In genomic region chr12:57645990-57646658, GRCh38 we compare ENCODE assay signal across 10 cellular contexts. TPM values are rescaled to one million over a fixed set of nuclear protein-coding genes. Genes with fewer than 3 reads are reported as not detected.
DNase-seq lines count a peak whose midpoint lies in the region; ATAC-seq and TF ChIP-seq lines count a peak whose summit lies in the region.
"Not testable (repeated sequence)": the region's sequence is repeated elsewhere in the genome, so short reads cannot be mapped to it uniquely, and the experiment has no call there.
"Had no signal": no experiment of that assay in that cellular context is flagged by ENCODE, and none has a peak within 500 bp of the region (broad histone marks: within the 10 kb centered on the region; RNA-seq: fewer than 3 reads in every experiment).

No MANE protein-coding gene starts in this region.

- H3K4me2 ChIP-seq in HCT116 (ENCODE audit: low read length); PC-3 (ENCODE audit: low read length); fibroblast of lung (ENCODE audit: extremely low read depth, insufficient read depth, low read length): not testable (repeated sequence)

- TF ChIP-seq RAD21 in HCT116 (IDR thresholded peaks at IDR 0.05; ENCODE audit: low read depth): not testable (repeated sequence)

- H3K9ac ChIP-seq in HCT116 (ENCODE audit: low read length); PC-3 (ENCODE audit: low read length); fibroblast of lung (ENCODE audit: insufficient read depth, low read length): not testable (repeated sequence)

- not testable (repeated sequence) for H3K9me3 ChIP-seq in HCT116 (ENCODE audit: control insufficient read depth in 1 of 2, insufficient read depth in 1 of 2, low read depth in 1 of 2, low read length in 2 of 2); PC-3 (ENCODE audit: low read length); fibroblast of lung (ENCODE audit: control insufficient read depth, insufficient read depth, low read depth, low read length)

- not testable (repeated sequence) for H2AFZ ChIP-seq in HCT116 (ENCODE audit: low read depth, low read length, poor library complexity, severe bottlenecking); PC-3 (ENCODE audit: low read length); fibroblast of lung (ENCODE audit: low read length)

- CTCF ChIA-PET in HCT116 (lab: Charles Lee); PC-3 (lab: Charles Lee): not testable (repeated sequence)

- RAD21 ChIA-PET in HCT116 (lab: Charles Lee; ENCODE audit: low non-redundant PET in 1 of 2, low total read pairs in 2 of 2, uncharacterized antibody in 2 of 2, unreplicated experiment in 2 of 2): not testable (repeated sequence)

- not testable (repeated sequence) for BruUV-seq in HCT116 (replicated peaks; lab: Mats Ljungman, UMichigan); PC-3 (replicated peaks; lab: Mats Ljungman, UMichigan)

- not testable (repeated sequence) for H3K9me2 ChIP-seq in HCT116 (ENCODE audit: insufficient read depth); PC-3 (replicated peaks; ENCODE audit: low read length)

- ATAC-seq in HCT116, PC-3: not testable (repeated sequence)

- not testable (repeated sequence) for H3F3A ChIP-seq in PC-3 (ENCODE audit: low read length, unreplicated experiment)

- TF ChIP-seq POLR2A in HCT116 (IDR thresholded peaks at IDR 0.05; ENCODE audit: borderline replicate concordance, extremely low read depth, insufficient read depth, insufficient read length): not testable (repeated sequence)

- POLR2A ChIA-PET in HCT116 (lab: Charles Lee); PC-3 (lab: Charles Lee; ENCODE audit: unreplicated experiment): not testable (repeated sequence)

- intact Hi-C loops in HCT116 (cut with micrococcal nuclease); PC-3 (cut with micrococcal nuclease): not testable (repeated sequence)

- H3K27me3 ChIP-seq in HCT116 (ENCODE audit: insufficient read depth, low read length); PC-3 (ENCODE audit: low read length); fibroblast of lung (ENCODE audit: control insufficient read depth, insufficient read depth, low read length): not testable (repeated sequence)

- DNase-seq in DMS 273 (lab: John Stamatoyannopoulos, UW; ENCODE audit: unreplicated experiment) (peak; percentile 60), HCT116 (ENCODE audit: low read depth, low spot score) (peak; percentile 56), LHCN-M2 (ENCODE audit: low read depth) (peak; percentile 63), NCI-H2227 (lab: John Stamatoyannopoulos, UW; ENCODE audit: unreplicated experiment) (peak; percentile 21), PC-3 (peak; percentile 34), astrocyte of the hippocampus (ENCODE audit: low read depth, low spot score) (peak; percentile 25), fibroblast of lung (ENCODE audit: low read depth in 2 of 2) (peak; percentile 30 to 36), myocyte (ENCODE audit: low read depth) (peak; percentile 34)

- H4K20me1 ChIP-seq in HCT116 (ENCODE audit: insufficient read depth); PC-3 (ENCODE audit: low read length); fibroblast of lung (ENCODE audit: control insufficient read depth, extremely low read depth, insufficient read depth, low read length): not testable (repeated sequence)

- H3K27ac ChIP-seq in HCT116 (ENCODE audit: low read depth, low read length); PC-3 (ENCODE audit: low read length); fibroblast of lung (ENCODE audit: insufficient read depth, low read length): not testable (repeated sequence)

- not testable (repeated sequence) for H3K36me3 ChIP-seq in HCT116 (ENCODE audit: control insufficient read depth in 1 of 2, insufficient read depth in 2 of 2, low read length in 2 of 2); PC-3 (ENCODE audit: low read depth, low read length); fibroblast of lung (ENCODE audit: control insufficient read depth, insufficient read depth, low read length)

- not testable (repeated sequence) for H3K4me3 ChIP-seq in HCT116 (replicated peaks in 1 of 2; ENCODE audit: low read depth in 1 of 2, low read length in 2 of 2); PC-3 (ENCODE audit: low read length); fibroblast of lung (replicated peaks in 1 of 4; ENCODE audit: control extremely low read depth in 1 of 4, insufficient read depth in 1 of 4, low read depth in 3 of 4, low read length in 4 of 4)

- H3K4me1 ChIP-seq in HCT116 (ENCODE audit: control insufficient read depth in 1 of 2, insufficient read depth in 2 of 2, low read length in 2 of 2); PC-3 (ENCODE audit: insufficient read depth, low read length); fibroblast of lung (ENCODE audit: control insufficient read depth, extremely low read depth, insufficient read depth, low read length): not testable (repeated sequence)

- not testable (repeated sequence) for H3K79me2 ChIP-seq in HCT116 (ENCODE audit: insufficient read depth, low read length); PC-3 (ENCODE audit: low read length); fibroblast of lung (ENCODE audit: control insufficient read depth, insufficient read depth, low read length)

- TF ChIP-seq CTCF in HCT116 (IDR thresholded peaks at IDR 0.05 in 2 of 3, conservative IDR thresholded peaks at IDR 0.05 in 1 of 3; ENCODE audit: borderline replicate concordance in 1 of 3, insufficient read depth in 1 of 3, low read depth in 2 of 3, low read length in 2 of 3); PC-3 (conservative IDR thresholded peaks at IDR 0.05; ENCODE audit: low read depth, low read length); fibroblast of lung (conservative IDR thresholded peaks at IDR 0.05 in 1 of 2, IDR thresholded peaks at IDR 0.05 in 1 of 2; ENCODE audit: low read depth in 1 of 2, low read length in 2 of 2): not testable (repeated sequence)

TF ChIP-seq in HCT116, 20 proteins besides CTCF, POLR2A, EP300 and RAD21:
- TF ChIP-seq CBX3 (IDR thresholded peaks at IDR 0.05; ENCODE audit: low read depth): peak; percentile 75
TF ChIP-seq in HCT116: peak in this region for 1; not testable (repeated sequence) for 19.

RNA-seq across cellular contexts. Expression of gene B4GALNT1, which starts 13.1 kb away (rescaled TPM):
- total RNA-seq in HCT116 (2021; ENCODE audit: unreplicated experiment) (31.3 TPM), LHCN-M2 (2014; rRNA removed) (2.8 and 4.9 TPM in 2 replicates), PC-3 (2014; rRNA removed) (39.0 and 42.3 TPM in 2 replicates), fibroblast of lung (0.51 and 2.3 TPM in 2 replicates), myocyte (2.5 and 3.4 TPM in 2 replicates)
- polyA plus RNA-seq in HCT116 (2012): 12.8 and 15.3 TPM in 2 replicates
- polyA plus RNA-seq in LHCN-M2 (2012): 4.4 TPM
- 1.3 and 3.4 TPM in 2 replicates for polyA plus RNA-seq in fibroblast of lung
- 1.1 and 3.2 TPM in 2 replicates for polyA plus RNA-seq in fibroblast of lung (2012)
- 1.4 and 24.5 TPM in 2 replicates for polyA minus RNA-seq in fibroblast of lung (ENCODE audit: low replicate concordance)
- polyA plus RNA-seq in myocyte (2012): 1.6 TPM
- total RNA-seq: CD4-positive, alpha-beta T cell had no signal

RNA-seq across cellular contexts. Expression of gene ARHGEF25, which starts 34.9 kb away (rescaled TPM):
- 3.6 TPM for total RNA-seq in HCT116 (2021; ENCODE audit: unreplicated experiment)
- polyA plus RNA-seq in HCT116 (2012): 3.2 and 4.1 TPM in 2 replicates
- 13.8 and 14.6 TPM in 2 replicates for total RNA-seq in LHCN-M2 (2014; rRNA removed)
- 11.4 TPM for polyA plus RNA-seq in LHCN-M2 (2012)
- total RNA-seq in PC-3 (2014; rRNA removed): 10.0 and 18.1 TPM in 2 replicates
- total RNA-seq in fibroblast of lung: 34.4 and 40.0 TPM in 2 replicates
- polyA plus RNA-seq in fibroblast of lung: 12.1 and 15.7 TPM in 2 replicates
- 13.0 and 19.1 TPM in 2 replicates for polyA plus RNA-seq in fibroblast of lung (2012)
- polyA minus RNA-seq in fibroblast of lung (ENCODE audit: low replicate concordance): 11.7 and 20.1 TPM in 2 replicates
- total RNA-seq in myocyte: 8.6 and 12.4 TPM in 2 replicates
- 26.8 TPM for polyA plus RNA-seq in myocyte (2012)
- total RNA-seq: B cell had no signal

RNA-seq across cellular contexts. Expression of gene DTX3, which starts 41.5 kb away (rescaled TPM):
- total RNA-seq in HCT116 (2021; ENCODE audit: unreplicated experiment): 0.37 TPM
- polyA plus RNA-seq in HCT116 (2012): not detected in 2 replicates
- 19.3 and 22.0 TPM in 2 replicates for total RNA-seq in LHCN-M2 (2014; rRNA removed)
- polyA plus RNA-seq in LHCN-M2 (2012): 17.3 TPM
- 11.9 and 15.9 TPM in 2 replicates for total RNA-seq in PC-3 (2014; rRNA removed)
- total RNA-seq in fibroblast of lung: 16.4 and 30.4 TPM in 2 replicates
- 12.1 and 17.3 TPM in 2 replicates for polyA plus RNA-seq in fibroblast of lung
- polyA plus RNA-seq in fibroblast of lung (2012): 11.3 and 15.0 TPM in 2 replicates
- 20.3 and 33.1 TPM in 2 replicates for polyA minus RNA-seq in fibroblast of lung (ENCODE audit: low replicate concordance)
- 22.1 and 22.5 TPM in 2 replicates for total RNA-seq in myocyte
- polyA plus RNA-seq in myocyte (2012): 26.0 TPM

RNA-seq across cellular contexts. Expression of gene OS9, which starts 47.8 kb away (rescaled TPM):
- total RNA-seq in HCT116 (2021; ENCODE audit: unreplicated experiment): 98.4 TPM
- 122 and 124 TPM in 2 replicates for polyA plus RNA-seq in HCT116 (2012)
- total RNA-seq in LHCN-M2 (2014; rRNA removed): 184 and 214 TPM in 2 replicates
- 157 TPM for polyA plus RNA-seq in LHCN-M2 (2012)
- total RNA-seq in PC-3 (2014; rRNA removed): 145 and 223 TPM in 2 replicates
- 170 and 260 TPM in 2 replicates for total RNA-seq in fibroblast of lung
- 274 and 316 TPM in 2 replicates for polyA plus RNA-seq in fibroblast of lung
- 180 and 242 TPM in 2 replicates for polyA plus RNA-seq in fibroblast of lung (2012)
- polyA minus RNA-seq in fibroblast of lung (ENCODE audit: low replicate concordance): 99.8 and 277 TPM in 2 replicates
- 288 and 306 TPM in 2 replicates for total RNA-seq in myocyte
- 229 TPM for polyA plus RNA-seq in myocyte (2012)

RNA-seq across cellular contexts. Expression of gene PIP4K2C, which starts 55.1 kb away (rescaled TPM):
- total RNA-seq in HCT116 (2021; ENCODE audit: unreplicated experiment) (38.4 TPM), LHCN-M2 (2014; rRNA removed) (19.1 and 23.3 TPM in 2 replicates), PC-3 (2014; rRNA removed) (83.6 and 88.6 TPM in 2 replicates), fibroblast of lung (9.0 and 11.9 TPM in 2 replicates), myocyte (15.4 and 20.2 TPM in 2 replicates)
- 23.0 and 25.7 TPM in 2 replicates for polyA plus RNA-seq in HCT116 (2012)
- 16.2 TPM for polyA plus RNA-seq in LHCN-M2 (2012)
- polyA plus RNA-seq in fibroblast of lung: 24.3 and 25.2 TPM in 2 replicates
- 14.0 and 14.1 TPM in 2 replicates for polyA plus RNA-seq in fibroblast of lung (2012)
- polyA minus RNA-seq in fibroblast of lung (ENCODE audit: low replicate concordance): 17.0 and 21.8 TPM in 2 replicates
- 17.8 TPM for polyA plus RNA-seq in myocyte (2012)
